Comparison of ENCODE assay signal across 8 cellular contexts in genomic region chr6:137736048-137736846, GRCh38.
A peak's percentile ranks its signal among the peaks of the same experiment; 100 is the strongest.
DNase-seq lines count a peak whose midpoint lies in the region; ATAC-seq, FAIRE-seq and TF ChIP-seq lines count a peak whose summit lies in the region.

No MANE protein-coding gene starts in this region.

- peaks cover 0 to 5% (median 1%) of the 10 kb centered on the region in 4 donors for H3K4me1 ChIP-seq in esophagus muscularis mucosa
- H3K4me1 ChIP-seq in pancreas: no peaks in the 10 kb centered on the region

- no peak for FAIRE-seq in pancreas (lab: Jason Lieb, UNC)

- WGBS in esophagus muscularis mucosa: 93% methylated on average over 6 of the region's 6 CpGs
- WGBS in pancreas, 2 donors: 68 to 87% methylated on average over 6 of the region's 6 CpGs

- H3K27ac ChIP-seq in esophagus muscularis mucosa (replicated peaks in 1 of 4): no peak overlapping the region
- H3K27ac ChIP-seq in pancreas: no peak overlapping the region

- TF ChIP-seq CTCF in esophagus muscularis mucosa (IDR thresholded peaks at IDR 0.05) (no peak), pancreas (IDR thresholded peaks at IDR 0.05) (no peak)

- H3K36me3 ChIP-seq in esophagus muscularis mucosa: no peaks in the 10 kb centered on the region
- no peaks in the 10 kb centered on the region for H3K36me3 ChIP-seq in pancreas

- intact Hi-C loops in esophagus muscularis mucosa (cut with DNase I) (no loop called here), pancreas (cut with DNase I) (no loop called here)

- H3K9me3 ChIP-seq in esophagus muscularis mucosa: no peaks in the 10 kb centered on the region
- no peaks in the 10 kb centered on the region for H3K9me3 ChIP-seq in pancreas

- DNase-seq in activated naive CD4-positive, alpha-beta T cell treated with Interleukin-2 at 50 U/mL for 16 hours: peak; percentile 11
- DNase-seq in activated naive CD4-positive, alpha-beta T cell treated with anti-CD3 and anti-CD28 coated beads, Interleukin-2, amount 50 U/mL, for 16 hours: no peak
- peak; percentile 76 for DNase-seq in NCI-H460 (ENCODE audit: extremely low read depth, low read depth)
- no peak for DNase-seq in stimulated activated naive CD8-positive, alpha-beta T cell treated with anti-CD3 and anti-CD28 coated beads, Interleukin-15, Interleukin-2, amounts not matched to agents 100 U/mL and 50 U/mL, for 24 hours
- DNase-seq in kidney glomerular epithelial cell (lab: John Stamatoyannopoulos, UW): no peak
- no peak for DNase-seq in esophagus muscularis mucosa (ENCODE audit: extremely low spot score)
- DNase-seq in pancreas: no peak

- ATAC-seq in HG02759 (IDR thresholded peaks at IDR 0.05; ENCODE audit: unreplicated experiment): peak; percentile 82
- peak; percentile 84 for ATAC-seq in stimulated activated naive CD8-positive, alpha-beta T cell treated with anti-CD3 and anti-CD28 coated beads, Interleukin-15, Interleukin-2, amounts not matched to agents 100 U/mL and 50 U/mL, for 24 hours
- ATAC-seq in pancreas: no peak

- no peak for TF ChIP-seq EP300 in esophagus muscularis mucosa (IDR thresholded peaks at IDR 0.05)

- H3K27me3 ChIP-seq in esophagus muscularis mucosa: no peaks in the 10 kb centered on the region
- H3K27me3 ChIP-seq in pancreas: no peaks in the 10 kb centered on the region

- TF ChIP-seq POLR2A in esophagus muscularis mucosa (IDR thresholded peaks at IDR 0.05; ENCODE audit: low read depth): no peak

- H3K4me3 ChIP-seq in esophagus muscularis mucosa (no peak overlapping the region), pancreas (no peak overlapping the region)

Comparison
In these comparisons a context has a peak if more than half of its experiments do, and no peak if none do; other contexts are left out.
1. DNase-seq: peak in activated naive CD4-positive, alpha-beta T cell treated with Interleukin-2 at 50 U/mL for 16 hours (single experiment) and NCI-H460 (single experiment); none in activated naive CD4-positive, alpha-beta T cell treated with anti-CD3 and anti-CD28 coated beads, Interleukin-2, amount 50 U/mL, for 16 hours (single experiment), stimulated activated naive CD8-positive, alpha-beta T cell treated with anti-CD3 and anti-CD28 coated beads, Interleukin-15, Interleukin-2, amounts not matched to agents 100 U/mL and 50 U/mL, for 24 hours (single experiment), kidney glomerular epithelial cell (single experiment), esophagus muscularis mucosa (single experiment) and pancreas (0 of 6).
2. ATAC-seq: peak in HG02759 (single experiment) and stimulated activated naive CD8-positive, alpha-beta T cell treated with anti-CD3 and anti-CD28 coated beads, Interleukin-15, Interleukin-2, amounts not matched to agents 100 U/mL and 50 U/mL, for 24 hours (single experiment); none in pancreas (0 of 4).